23 cellular contexts compared by ENCODE assay signal in genomic region chr11:69702239-69702668, GRCh38. TPM values are rescaled to one million over a fixed set of nuclear protein-coding genes. Genes with fewer than 3 reads are reported as not detected.
DNase-seq lines count a peak whose midpoint lies in the region; ATAC-seq and TF ChIP-seq lines count a peak whose summit lies in the region.
"Had no signal": no experiment of that assay in that cellular context is flagged by ENCODE, and none has a peak within 500 bp of the region (broad histone marks: within the 10 kb centered on the region; RNA-seq: fewer than 3 reads in every experiment).

No MANE protein-coding gene starts in this region.

- 0 out of 3 replicates have a peak, but pooled peaks have one; percentile 33 for ATAC-seq in DND-41 (ENCODE audit: insufficient read depth, low read depth)
- ATAC-seq in GM19351 (IDR thresholded peaks at IDR 0.05; ENCODE audit: unreplicated experiment): no peak
- ATAC-seq: activated CD4-positive, alpha-beta T cell treated with anti-CD3 and anti-CD28 coated beads for 36 hours had no signal

- H3K36me3 ChIP-seq in DND-41 (ENCODE audit: insufficient read depth, low read length): no peaks in the 10 kb centered on the region
- peaks cover 13% of the 10 kb centered on the region for H3K36me3 ChIP-seq in HUES64 (ENCODE audit: insufficient read depth, low read length)
- peaks cover 7% of the 10 kb centered on the region for H3K36me3 ChIP-seq in iPS DF 6.9 (ENCODE audit: control insufficient read depth, insufficient read depth, low read length)
- no peaks in the 10 kb centered on the region for H3K36me3 ChIP-seq in neuron (ENCODE audit: insufficient read depth, low read length)
- H3K36me3 ChIP-seq: adrenal gland, right atrium auricular region, tibial nerve had no signal

- no peaks in the 10 kb centered on the region for H3K9me3 ChIP-seq in DND-41 (ENCODE audit: insufficient read depth, low read length, severe bottlenecking)
- H3K9me3 ChIP-seq in HUES64 (ENCODE audit: insufficient read depth, low read depth, low read length): no peaks in the 10 kb centered on the region
- H3K9me3 ChIP-seq in iPS DF 6.9 (ENCODE audit: control insufficient read depth, insufficient read depth, low read length): no peaks in the 10 kb centered on the region
- H3K9me3 ChIP-seq in neuron (ENCODE audit: low read length): no peaks in the 10 kb centered on the region
- H3K9me3 ChIP-seq: adrenal gland, right atrium auricular region, tibial nerve had no signal

- DNase-seq in DND-41 (peak; percentile 30), iPS DF 6.9 (ENCODE audit: low read depth, low spot score) (no peak), activated gamma-delta T cell (lab: John Stamatoyannopoulos, UW) (no peak), ureter (ENCODE audit: low spot score) (no peak)
- no peak for DNase-seq in activated CD4-positive, CD25-positive, alpha-beta regulatory T cell (lab: John Stamatoyannopoulos, UW)
- DNase-seq: activated CD4-positive, alpha-beta T cell treated with anti-CD3 and anti-CD28 coated beads for 36 hours; adrenal gland; CD8-positive, alpha-beta memory T cell; NCI-H1436 treated with DMSO at 0.1 percent for 48 hours; NCI-H345; NK-92 treated with Interleukin-12 subunit alpha and Interleukin-12 subunit beta, amount 100 ng/mL, for 24 hours; stimulated activated naive CD4-positive, alpha-beta T cell had no signal

- H3K79me2 ChIP-seq in DND-41 (ENCODE audit: insufficient read depth, low read length): no peaks in the 10 kb centered on the region

- under 1% methylated on average over 34 of the region's 34 CpGs for WGBS in HUES64
- WGBS in iPS DF 6.9 (ENCODE audit: insufficient coverage, insufficient read length): no CpG with 5 or more reads among the region's 34 CpGs

- H3K4me2 ChIP-seq in DND-41 (ENCODE audit: insufficient read depth, low read length): no peak overlapping the region

- H3K4me3 ChIP-seq in DND-41 (ENCODE audit: low read depth in 1 of 2, low read length in 2 of 2) (no peak overlapping the region), HUES64 (ENCODE audit: low read length) (peak overlapping the region; percentile 63), iPS DF 6.9 (ENCODE audit: low read length) (peak overlapping the region; percentile 40; the same call in 1 of the 2 replicates), neuron (ENCODE audit: low read length) (peak overlapping the region; percentile 21)
- H3K4me3 ChIP-seq: adrenal gland, dorsolateral prefrontal cortex, right atrium auricular region, tibial nerve had no signal

- no peak for TF ChIP-seq CTCF in DND-41 (IDR thresholded peaks at IDR 0.05; ENCODE audit: borderline replicate concordance, extremely low read depth, low read length, poor library complexity, severe bottlenecking)

- H3K4me1 ChIP-seq in DND-41 (ENCODE audit: insufficient read depth, low read length) (no peaks in the 10 kb centered on the region), HUES64 (ENCODE audit: insufficient read depth, low read length) (peaks cover 39% of the 10 kb centered on the region), iPS DF 6.9 (ENCODE audit: control insufficient read depth, insufficient read depth, low read length) (peaks cover 14% of the 10 kb centered on the region), neuron (ENCODE audit: insufficient read depth, low read length) (peaks cover 34% of the 10 kb centered on the region)

- peaks cover 15% of the 10 kb centered on the region for H3K27me3 ChIP-seq in DND-41 (ENCODE audit: insufficient read depth, low read length, poor library complexity)
- peaks cover 58% of the 10 kb centered on the region for H3K27me3 ChIP-seq in HUES64 (ENCODE audit: insufficient read depth, low read length)
- no peaks in the 10 kb centered on the region for H3K27me3 ChIP-seq in iPS DF 6.9 (ENCODE audit: control insufficient read depth, insufficient read depth, low read length)
- peaks cover 54% of the 10 kb centered on the region for H3K27me3 ChIP-seq in neuron (ENCODE audit: insufficient read depth, low read length)

- H4K20me1 ChIP-seq in DND-41 (ENCODE audit: insufficient read depth, low read length): no peaks in the 10 kb centered on the region; the same call in 1 of the 2 replicates

- H2AFZ ChIP-seq in DND-41 (ENCODE audit: low read depth, low read length) (no peak overlapping the region), neuron (ENCODE audit: low read depth, low read length) (peak overlapping the region; percentile 48)

- H3K9ac ChIP-seq in DND-41 (ENCODE audit: low read depth, low read length) (no peak overlapping the region), HUES64 (ENCODE audit: low read depth, low read length) (peak overlapping the region; percentile 73)

- no peak overlapping the region for H3K27ac ChIP-seq in DND-41 (ENCODE audit: low read length)
- H3K27ac ChIP-seq in HUES64 (ENCODE audit: low read depth, low read length): peak overlapping the region; percentile 93
- no peak overlapping the region for H3K27ac ChIP-seq in iPS DF 6.9 (ENCODE audit: low read length)
- H3K27ac ChIP-seq: adrenal gland, dorsolateral prefrontal cortex, right atrium auricular region, tibial nerve had no signal

RNA-seq across cellular contexts. Expression of gene FGF19, which starts 1.6 kb away (rescaled TPM):
- 11.6 TPM for polyA plus RNA-seq in HUES64 (2013, experiment 1 of 2)
- polyA plus RNA-seq in HUES64 (2013, experiment 2 of 2): 12.9 TPM
- not detected for total RNA-seq in ureter
- total RNA-seq: adrenal gland; cardiac septum; CD8-positive, alpha-beta memory T cell; Daoy; dorsolateral prefrontal cortex; M059J; right atrium auricular region; RPMI7951; tibial nerve had no signal
- polyA plus RNA-seq: adrenal gland; CD8-positive, alpha-beta memory T cell; esophagus had no signal

RNA-seq across cellular contexts. Expression of gene LTO1, which starts 27.1 kb away (rescaled TPM):
- polyA plus RNA-seq in HUES64 (2013, experiment 1 of 2): 10.7 TPM
- polyA plus RNA-seq in HUES64 (2013, experiment 2 of 2): 13.1 TPM
- total RNA-seq in ureter: 42.1 TPM

Comparison
In these comparisons a context has a peak if more than half of its experiments do, and no peak if none do; other contexts are left out.
1. H3K4me3 ChIP-seq: peak in HUES64 (single experiment), iPS DF 6.9 (single experiment) and neuron (single experiment); none in DND-41 (0 of 2).